ENCODE assay signal across 15 cellular contexts in the genomic region with DNA sequence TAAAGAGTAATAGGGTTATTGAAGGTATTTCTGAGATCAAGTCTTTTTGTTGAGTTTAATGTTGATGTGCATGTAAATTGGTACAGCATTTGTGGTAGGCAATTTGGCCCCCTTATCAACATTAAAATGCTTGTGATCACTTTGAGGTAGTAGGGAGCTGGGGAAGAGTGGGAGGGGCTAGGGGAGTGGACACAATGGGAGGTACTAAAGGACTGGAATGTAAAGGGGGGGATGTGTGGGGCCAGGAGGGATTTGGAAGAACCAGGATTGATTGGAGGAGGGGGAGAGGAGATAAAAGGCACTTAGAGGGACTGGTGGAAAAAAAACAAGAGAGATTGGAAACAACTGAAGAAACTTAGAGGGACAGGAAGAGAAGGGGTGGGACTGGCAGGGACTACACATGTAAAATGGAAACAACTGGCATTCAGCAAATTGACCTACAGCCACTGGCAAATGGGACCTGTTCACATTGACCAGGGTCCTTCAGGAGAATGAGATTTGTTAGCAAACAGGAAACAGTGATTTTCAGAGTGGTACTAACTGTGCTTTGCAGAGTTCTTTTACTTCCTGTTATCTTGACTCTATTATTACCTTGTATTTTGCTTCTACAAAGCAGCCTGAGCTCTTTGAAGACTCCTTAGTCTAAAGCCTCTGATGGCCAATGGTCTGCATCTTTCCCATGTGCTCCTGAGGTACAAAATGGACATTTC. TPM values are rescaled to one million over a fixed set of nuclear protein-coding genes. Genes with fewer than 3 reads are reported as not detected.
DNase-seq lines count a peak whose midpoint lies in the region; ATAC-seq and FAIRE-seq lines count a peak whose summit lies in the region.
"Had no signal": no experiment of that assay in that cellular context is flagged by ENCODE, and none has a peak within 500 bp of the region (broad histone marks: within the 10 kb centered on the region; RNA-seq: fewer than 3 reads in every experiment).

No MANE protein-coding gene starts in this region.

- CTCF ChIA-PET in activated CD8-positive, alpha-beta T cell treated with anti-CD3 and anti-CD28 coated beads, Interleukin-2, amount 10 ng/mL, durations not matched to agents 7 days and 5 days (lab: Charles Lee), result interaction anchor here (1.0 to 2.0 kb wide), 4 partner anchors 9 to 134 kb away, joined by 3 to 11 read pairs (median 6); no protein-coding TSS in a partner anchor

- ATAC-seq in activated CD8-positive, alpha-beta T cell treated with anti-CD3 and anti-CD28 coated beads, Interleukin-2, amount 10 ng/mL, durations not matched to agents 7 days and 5 days, result peak; percentile 60
- ATAC-seq in memory B cell (ENCODE audit: low read depth), result no peak
- ATAC-seq in HG03108 (IDR thresholded peaks at IDR 0.05; ENCODE audit: unreplicated experiment), result no peak
- ATAC-seq: left cardiac atrium had no signal

- FAIRE-seq in GM18507 (lab: Jason Lieb, UNC), result peak; percentile 73
- FAIRE-seq in RCC 7860 (lab: Jason Lieb, UNC), result no peak

- POLR2A ChIA-PET in activated CD8-positive, alpha-beta T cell treated with anti-CD3 and anti-CD28 coated beads, Interleukin-2, amount 10 ng/mL, durations not matched to agents 7 days and 5 days (lab: Charles Lee), result interaction anchor here (2.0 kb wide), 1 partner anchor 9 kb away, joined by 5 read pairs; no protein-coding TSS in a partner anchor

- peaks cover 11% of the 10 kb centered on the region for H3K36me3 Mint-ChIP-seq in activated CD8-positive, alpha-beta T cell treated with anti-CD3 and anti-CD28 coated beads, Interleukin-2, amount 10 ng/mL, durations not matched to agents 7 days and 5 days (ENCODE audit: low read depth)
- H3K36me3 Mint-ChIP-seq in memory B cell, result no peaks in the 10 kb centered on the region
- H3K36me3 Mint-ChIP-seq: brain had no signal

- DNase-seq in NOMO-1 treated with DMSO at 0.1 percent for 48 hours (lab: John Stamatoyannopoulos, UW; ENCODE audit: unreplicated experiment), result peak; percentile 13
- DNase-seq in NOMO-1 treated with dmso at 0.1 percent for 144 hours (lab: John Stamatoyannopoulos, UW; ENCODE audit: unreplicated experiment), result no peak
- DNase-seq in GM18507 (ENCODE audit: extremely low spot score, insufficient read length, low read depth), result no peak
- no peak for DNase-seq in activated CD8-positive, alpha-beta T cell treated with anti-CD3 and anti-CD28 coated beads, Interleukin-2, amount 10 ng/mL, durations not matched to agents 7 days and 5 days
- DNase-seq in memory B cell (ENCODE audit: low spot score in 2 of 2), result no peak
- DNase-seq in RCC 7860 (ENCODE audit: low spot score), result no peak
- no peak for DNase-seq in activated CD4-positive, CD25-positive, alpha-beta regulatory T cell treated with anti-CD3 and anti-CD28 coated beads, Interleukin-2, amount 50 U/mL, for 72 hours
- DNase-seq: activated CD4-positive, alpha-beta T cell treated with anti-CD3 and anti-CD28 coated beads for 48 hours; activated effector memory CD4-positive, alpha-beta T cell treated with Interleukin-2 at 50 U/mL for 16 hours; left cardiac atrium; NCI-H2081; NCI-H82 had no signal

- peak overlapping the region; percentile 71 for H3K27ac Mint-ChIP-seq in activated CD8-positive, alpha-beta T cell treated with anti-CD3 and anti-CD28 coated beads, Interleukin-2, amount 10 ng/mL, durations not matched to agents 7 days and 5 days
- H3K27ac Mint-ChIP-seq in memory B cell, result no peak overlapping the region
- H3K27ac Mint-ChIP-seq: brain, progenitor cell of endocrine pancreas had no signal

- no peaks in the 10 kb centered on the region for H3K9me3 Mint-ChIP-seq in activated CD8-positive, alpha-beta T cell treated with anti-CD3 and anti-CD28 coated beads, Interleukin-2, amount 10 ng/mL, durations not matched to agents 7 days and 5 days (ENCODE audit: insufficient read depth)
- no peaks in the 10 kb centered on the region for H3K9me3 Mint-ChIP-seq in memory B cell
- H3K9me3 Mint-ChIP-seq: brain had no signal

- peaks cover 16% of the 10 kb centered on the region for H3K4me1 Mint-ChIP-seq in activated CD8-positive, alpha-beta T cell treated with anti-CD3 and anti-CD28 coated beads, Interleukin-2, amount 10 ng/mL, durations not matched to agents 7 days and 5 days (ENCODE audit: low read depth)
- peaks cover 8% of the 10 kb centered on the region for H3K4me1 Mint-ChIP-seq in memory B cell
- H3K4me1 Mint-ChIP-seq: brain had no signal

- no peak overlapping the region for H3K4me3 Mint-ChIP-seq in activated CD8-positive, alpha-beta T cell treated with anti-CD3 and anti-CD28 coated beads, Interleukin-2, amount 10 ng/mL, durations not matched to agents 7 days and 5 days
- H3K4me3 Mint-ChIP-seq in memory B cell, result peak overlapping the region; percentile 27
- H3K4me3 Mint-ChIP-seq: brain had no signal

- H3K27me3 Mint-ChIP-seq in activated CD8-positive, alpha-beta T cell treated with anti-CD3 and anti-CD28 coated beads, Interleukin-2, amount 10 ng/mL, durations not matched to agents 7 days and 5 days (ENCODE audit: low read depth), result no peaks in the 10 kb centered on the region
- H3K27me3 Mint-ChIP-seq in memory B cell, result no peaks in the 10 kb centered on the region
- H3K27me3 Mint-ChIP-seq: progenitor cell of endocrine pancreas had no signal

RNA-seq across cellular contexts. Expression of a gene that starts 47.8 kb away (rescaled TPM):
- 10 to 100 TPM; 27.8 to 29.6 TPM for total RNA-seq in activated CD8-positive, alpha-beta T cell treated with anti-CD3 and anti-CD28 coated beads, Interleukin-2, amount 10 ng/mL, durations not matched to agents 7 days and 5 days
